8 cellular contexts compared by ENCODE assay signal in the genomic region with DNA sequence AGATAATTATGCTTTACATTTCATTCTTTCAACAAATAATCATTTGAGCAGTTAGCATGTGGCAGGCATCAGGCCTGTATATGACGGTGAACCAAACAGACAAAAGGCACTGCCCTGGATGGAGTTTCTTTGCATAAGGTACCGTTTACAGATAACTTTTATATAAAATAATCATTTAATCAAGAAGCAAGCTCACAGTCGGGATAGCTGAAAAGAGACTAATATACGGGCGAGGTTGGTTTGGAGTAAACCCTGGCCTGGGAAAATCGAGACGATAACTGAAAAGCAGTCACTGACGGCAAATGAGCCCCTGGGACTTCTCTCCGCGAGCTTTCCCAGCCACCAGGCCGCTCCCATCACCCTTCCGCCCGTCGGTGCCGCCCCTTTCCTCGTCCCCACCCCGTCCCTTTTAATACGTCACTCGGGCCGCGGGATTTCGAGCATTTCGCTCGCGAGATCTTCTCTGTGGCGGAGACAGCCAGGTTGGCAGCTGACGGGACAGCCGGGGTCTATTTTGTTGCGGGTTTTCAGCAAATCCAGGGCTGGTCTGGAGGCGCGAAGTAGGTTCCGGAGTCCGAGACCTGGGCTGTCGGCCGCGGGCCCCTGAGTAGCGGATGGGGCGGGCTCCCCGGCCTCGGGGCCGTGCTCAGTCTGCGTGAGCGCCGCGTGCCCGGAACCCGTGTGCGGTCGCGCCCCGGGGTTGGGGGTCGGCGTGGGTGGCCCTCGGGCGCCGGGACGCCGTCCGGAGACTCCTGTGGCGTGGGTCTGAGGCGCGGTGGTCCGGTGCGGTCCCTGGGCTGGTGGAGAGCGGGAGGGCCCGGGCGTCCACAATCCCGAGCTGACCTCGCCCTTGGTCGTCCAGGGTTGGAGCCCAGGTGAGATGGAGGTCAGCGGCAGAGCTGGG. TPM values are rescaled to one million over a fixed set of nuclear protein-coding genes. Genes with fewer than 3 reads are reported as not detected.
DNase-seq lines count a peak whose midpoint lies in the region; ATAC-seq and TF ChIP-seq lines count a peak whose summit lies in the region.

A gene (plus strand): TSS at position 462 of the 904 bp plus-strand sequence. CDS start 703 bp downstream, outside the sequence.

- H3K4me3 ChIP-seq in AG10803 (ENCODE audit: low read length) (peak within 1 kb of the TSS; percentile 93), kidney epithelial cell (ENCODE audit: low read depth, low read length) (peak within 1 kb of the TSS; percentile 87)

- H3K27me3 ChIP-seq in kidney epithelial cell (ENCODE audit: control insufficient read depth, insufficient read depth, low read length) = no peaks in the 10 kb centered on the region

- ATAC-seq in GM19043 (IDR thresholded peaks at IDR 0.05; ENCODE audit: low read depth, unreplicated experiment) (peak; percentile 99), HG03378 (IDR thresholded peaks at IDR 0.05; ENCODE audit: unreplicated experiment) (peak; percentile 94)

- peak; percentile 92 for DNase-seq in AG10803 (ENCODE audit: low read depth)
- peak; percentile 90 for DNase-seq in NCI-H460 (ENCODE audit: extremely low read depth, low read depth)
- DNase-seq in activated CD4-positive, alpha-beta T cell treated with anti-CD3 and anti-CD28 coated beads for 1 hour = peak; percentile 87
- DNase-seq in cerebellum (ENCODE audit: low spot score) = peak; percentile 93
- peak; percentile 60 for DNase-seq in kidney epithelial cell (ENCODE audit: low read depth)
- DNase-seq in stimulated activated CD4-positive, alpha-beta T cell treated with anti-CD3 and anti-CD28 coated beads, Interleukin-15, amount 100 ng/mL, for 48 hours (ENCODE audit: low read depth in 2 of 2) = peak; percentile 84 to 94

- no peaks in the 10 kb centered on the region for H3K36me3 ChIP-seq in kidney epithelial cell (ENCODE audit: control insufficient read depth, insufficient read depth, low read length)

- TF ChIP-seq CTCF in AG10803 (conservative IDR thresholded peaks at IDR 0.05; ENCODE audit: low read length) (no peak), kidney epithelial cell (IDR thresholded peaks at IDR 0.05; ENCODE audit: insufficient read depth, low read length, poor library complexity, severe bottlenecking) (no peak)

RNA-seq across cellular contexts. Expression of the gene that starts here (rescaled TPM):
- total RNA-seq in NCI-H460 (2014; rRNA removed; shearing (Covaris generic)) = 51.5 and 64.9 TPM in 2 replicates
- polyA plus RNA-seq in NCI-H460 (2014; cell fraction: nucleus; rRNA removed) = 36.7 and 49.4 TPM in 2 replicates
- 74.4 TPM for total RNA-seq in cerebellum
- total RNA-seq in kidney epithelial cell = 53.9 and 66.0 TPM in 2 replicates

Comparison
In these comparisons a context has a peak if more than half of its experiments do, and no peak if none do; other contexts are left out.
1. Peak in every context shown above with its lines: DNase-seq, ATAC-seq and H3K4me3 ChIP-seq.